Comparison of ENCODE assay signal across 1 cellular context in genomic region chr4:145935253-145936141, GRCh38.
TF ChIP-seq lines count a peak whose summit lies in the region.

No MANE protein-coding gene starts in this region.

TF ChIP-seq in H1, 55 proteins besides CTCF, POLR2A, EP300 and RAD21 (continued from another document):
- TF ChIP-seq CHD7 (IDR thresholded peaks at IDR 0.05; ENCODE audit: insufficient replicate concordance, low read length) (no peak), GTF2F1 (IDR thresholded peaks at IDR 0.05; ENCODE audit: borderline replicate concordance, low read depth, low read length) (no peak), RBBP5 (IDR thresholded peaks at IDR 0.05; ENCODE audit: borderline replicate concordance, low read depth, low read length) (peak; percentile 63; the same call in 1 of the 2 replicates), NANOG (IDR thresholded peaks at IDR 0.05; ENCODE audit: insufficient read depth, low read depth, low read length, poor library complexity, severe bottlenecking) (no peak), SIN3A (conservative IDR thresholded peaks at IDR 0.05 in 1 of 2, IDR thresholded peaks at IDR 0.05 in 1 of 2; ENCODE audit: low read depth in 1 of 2, low read length in 2 of 2) (0 out of 4 replicates have a peak, but pooled peaks of 1 of the 2 experiments have one; percentile 3), GABPA (IDR thresholded peaks at IDR 0.05; ENCODE audit: borderline replicate concordance, insufficient read depth, low read length) (no peak), YY1 (IDR thresholded peaks at IDR 0.05; ENCODE audit: low read depth, low read length) (peak; percentile 45; the same call in 1 of the 2 replicates), CBX5 (IDR thresholded peaks at IDR 0.05; ENCODE audit: low read depth, low read length) (no peak), SRF (IDR thresholded peaks at IDR 0.05; ENCODE audit: low read depth, low read length) (0 out of 2 replicates have a peak, but pooled peaks have one; percentile 55), SUZ12 (IDR thresholded peaks at IDR 0.05; ENCODE audit: low read length) (no peak), BCL11A (IDR thresholded peaks at IDR 0.05; ENCODE audit: low read depth in 2 of 2, low read length in 2 of 2) (no peak), KDM4A (IDR thresholded peaks at IDR 0.05; ENCODE audit: low read depth, low read length, severe bottlenecking) (no peak), TEAD4 (IDR thresholded peaks at IDR 0.05; ENCODE audit: low read depth, low read length) (no peak), TCF12 (IDR thresholded peaks at IDR 0.05; ENCODE audit: low read depth, low read length) (0 out of 2 replicates have a peak, but pooled peaks have one; percentile 41), SP1 (IDR thresholded peaks at IDR 0.05; ENCODE audit: low read depth, low read length) (0 out of 2 replicates have a peak, but pooled peaks have one; percentile 14), TAF1 (IDR thresholded peaks at IDR 0.05; ENCODE audit: low read depth, low read length) (peak; percentile 42), POU5F1 (IDR thresholded peaks at IDR 0.05; ENCODE audit: low read depth, low read length) (no peak), RXRA (IDR thresholded peaks at IDR 0.05; ENCODE audit: insufficient read depth, low read depth, low read length) (0 out of 2 replicates have a peak, but pooled peaks have one; percentile 84), CBX8 (IDR thresholded peaks at IDR 0.05; ENCODE audit: borderline replicate concordance, low read depth, low read length) (no peak), POLR2AphosphoS5 (IDR thresholded peaks at IDR 0.05; ENCODE audit: low read depth, low read length) (peak; percentile 71), TBP (IDR thresholded peaks at IDR 0.05; ENCODE audit: low read depth, low read length) (0 out of 2 replicates have a peak, but pooled peaks have one; percentile 23), CREB1 (IDR thresholded peaks at IDR 0.05) (no peak), EGR1 (IDR thresholded peaks at IDR 0.05; ENCODE audit: borderline replicate concordance, low read depth, low read length) (no peak), ZNF274 (IDR thresholded peaks at IDR 0.05; ENCODE audit: borderline replicate concordance, extremely low read depth, low read length) (no peak), CEBPB (IDR thresholded peaks at IDR 0.05; ENCODE audit: low read depth, low read length) (no peak), MAFK (IDR thresholded peaks at IDR 0.05; ENCODE audit: low read depth, low read length) (no peak), SIRT6 (IDR thresholded peaks at IDR 0.05; ENCODE audit: low read length) (no peak), JUND (IDR thresholded peaks at IDR 0.05; ENCODE audit: low read length) (no peak), JUN (IDR thresholded peaks at IDR 0.05; ENCODE audit: low read depth, low read length) (no peak), ATF2 (IDR thresholded peaks at IDR 0.05; ENCODE audit: low read length) (no peak), RNF2 (IDR thresholded peaks at IDR 0.05; ENCODE audit: borderline replicate concordance, low read depth, low read length, missing control alignments, poor library complexity, severe bottlenecking) (no peak), BRCA1 (IDR thresholded peaks at IDR 0.05; ENCODE audit: low read depth, low read length) (no peak)
- TF ChIP-seq, protein P1, sequence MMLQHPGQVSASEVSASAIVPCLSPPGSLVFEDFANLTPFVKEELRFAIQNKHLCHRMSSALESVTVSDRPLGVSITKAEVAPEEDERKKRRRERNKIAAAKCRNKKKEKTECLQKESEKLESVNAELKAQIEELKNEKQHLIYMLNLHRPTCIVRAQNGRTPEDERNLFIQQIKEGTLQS (IDR thresholded peaks at IDR 0.05; ENCODE audit: insufficient read depth, low read depth, low read length), result no peak
- TF ChIP-seq, protein P2, sequence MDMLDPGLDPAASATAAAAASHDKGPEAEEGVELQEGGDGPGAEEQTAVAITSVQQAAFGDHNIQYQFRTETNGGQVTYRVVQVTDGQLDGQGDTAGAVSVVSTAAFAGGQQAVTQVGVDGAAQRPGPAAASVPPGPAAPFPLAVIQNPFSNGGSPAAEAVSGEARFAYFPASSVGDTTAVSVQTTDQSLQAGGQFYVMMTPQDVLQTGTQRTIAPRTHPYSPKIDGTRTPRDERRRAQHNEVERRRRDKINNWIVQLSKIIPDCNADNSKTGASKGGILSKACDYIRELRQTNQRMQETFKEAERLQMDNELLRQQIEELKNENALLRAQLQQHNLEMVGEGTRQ (IDR thresholded peaks at IDR 0.05; ENCODE audit: low read length), result no peak
- TF ChIP-seq, protein P3, sequence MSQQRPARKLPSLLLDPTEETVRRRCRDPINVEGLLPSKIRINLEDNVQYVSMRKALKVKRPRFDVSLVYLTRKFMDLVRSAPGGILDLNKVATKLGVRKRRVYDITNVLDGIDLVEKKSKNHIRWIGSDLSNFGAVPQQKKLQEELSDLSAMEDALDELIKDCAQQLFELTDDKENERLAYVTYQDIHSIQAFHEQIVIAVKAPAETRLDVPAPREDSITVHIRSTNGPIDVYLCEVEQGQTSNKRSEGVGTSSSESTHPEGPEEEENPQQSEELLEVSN (IDR thresholded peaks at IDR 0.05), result no peak
